ENCODE assay signal across 19 cellular contexts in genomic region chr11:69879734-69880005, GRCh38.
"Had no signal": no experiment of that assay in that cellular context is flagged by ENCODE, and none has a peak within 500 bp of the region (broad histone marks: within the 10 kb centered on the region; RNA-seq: fewer than 3 reads in every experiment).

No MANE protein-coding gene starts in this region.

- H3K27ac Mint-ChIP-seq: effector memory CD8-positive, alpha-beta T cell; immature natural killer cell; nephron; stimulated activated effector memory CD8-positive, alpha-beta T cell treated with anti-CD3 and anti-CD28 coated beads, Interleukin-12 subunit alpha, Interleukin-12 subunit beta, amount 100 ng/mL, for 72 hours had no signal

- H3K4me1 Mint-ChIP-seq: central memory CD8-positive, alpha-beta T cell; immature natural killer cell; nephron; stimulated activated effector memory CD8-positive, alpha-beta T cell treated with anti-CD3 and anti-CD28 coated beads, Interleukin-12 subunit alpha, Interleukin-12 subunit beta, amount 100 ng/mL, for 72 hours had no signal

- DNase-seq: effector memory CD8-positive, alpha-beta T cell; immature natural killer cell; left colon; mammary epithelial cell; small intestine; stimulated activated CD4-positive, alpha-beta T cell treated with anti-CD3 and anti-CD28 coated beads, Interleukin-2, amount 100 ng/mL, for 48 hours; stimulated activated CD8-positive, alpha-beta memory T cell treated with anti-CD3 and anti-CD28 coated beads, Interleukin-4, amount 100 ng/mL, for 48 hours; stimulated activated naive CD8-positive, alpha-beta T cell treated with anti-CD3 and anti-CD28 coated beads, Interleukin-15, Interleukin-2, amounts not matched to agents 100 U/mL and 50 U/mL, for 24 hours had no signal

- H3K27ac ChIP-seq: epithelial cell of prostate, esophagus muscularis mucosa, gastrocnemius medialis, neutrophil, right atrium auricular region, tibial artery, upper lobe of left lung had no signal

- H3K9me3 Mint-ChIP-seq: central memory CD8-positive, alpha-beta T cell; effector memory CD8-positive, alpha-beta T cell; immature natural killer cell; nephron; stimulated activated effector memory CD8-positive, alpha-beta T cell treated with anti-CD3 and anti-CD28 coated beads, Interleukin-12 subunit alpha, Interleukin-12 subunit beta, amount 100 ng/mL, for 72 hours had no signal

- ATAC-seq: effector memory CD8-positive, alpha-beta T cell; gastrocnemius medialis; left colon; mucosa of descending colon; stimulated activated effector memory CD8-positive, alpha-beta T cell treated with anti-CD3 and anti-CD28 coated beads, Interleukin-12 subunit alpha, Interleukin-12 subunit beta, amount 100 ng/mL, for 72 hours; stimulated activated naive CD8-positive, alpha-beta T cell treated with anti-CD3 and anti-CD28 coated beads, Interleukin-15, Interleukin-2, amounts not matched to agents 100 U/mL and 50 U/mL, for 24 hours had no signal

- H3K27me3 ChIP-seq: right atrium auricular region, upper lobe of left lung had no signal

- H3K4me1 ChIP-seq: esophagus muscularis mucosa, gastrocnemius medialis, right atrium auricular region, upper lobe of left lung had no signal

- H3K9me3 ChIP-seq: gastrocnemius medialis, mucosa of descending colon, neutrophil, right atrium auricular region, tibial artery, upper lobe of left lung had no signal

- H3K4me3 ChIP-seq: esophagus muscularis mucosa, gastrocnemius medialis, mucosa of descending colon, right atrium auricular region, tibial artery, upper lobe of left lung had no signal

- H3K36me3 Mint-ChIP-seq: immature natural killer cell; stimulated activated effector memory CD8-positive, alpha-beta T cell treated with anti-CD3 and anti-CD28 coated beads, Interleukin-12 subunit alpha, Interleukin-12 subunit beta, amount 100 ng/mL, for 72 hours had no signal

- H3K36me3 ChIP-seq: esophagus muscularis mucosa, gastrocnemius medialis, neutrophil, right atrium auricular region, tibial artery, upper lobe of left lung had no signal

- H3K4me3 Mint-ChIP-seq: central memory CD8-positive, alpha-beta T cell; effector memory CD8-positive, alpha-beta T cell; immature natural killer cell; nephron; stimulated activated effector memory CD8-positive, alpha-beta T cell treated with anti-CD3 and anti-CD28 coated beads, Interleukin-12 subunit alpha, Interleukin-12 subunit beta, amount 100 ng/mL, for 72 hours had no signal
